ENCODE assay signal across 1 cellular context in genomic region chr7:11404355-11404754, GRCh38.
TF ChIP-seq lines count a peak whose summit lies in the region.

No MANE protein-coding gene starts in this region.

TF ChIP-seq in K562, 482 proteins besides CTCF, POLR2A, EP300 and RAD21 (continued from another document):
- TF ChIP-seq SREBF1 (IDR thresholded peaks at IDR 0.05; ENCODE audit: borderline replicate concordance, low read depth, low read length): no peak
- no peak for TF ChIP-seq STAT5A (IDR thresholded peaks at IDR 0.05; ENCODE audit: borderline replicate concordance, low read length)
- TF ChIP-seq ZBTB49 (CRISPR knock-in tag; IDR thresholded peaks at IDR 0.05; ENCODE audit: borderline replicate concordance): no peak
- no peak for TF ChIP-seq ZBTB34 (CRISPR knock-in tag; IDR thresholded peaks at IDR 0.05)
- TF ChIP-seq C11orf30 (IDR thresholded peaks at IDR 0.05; ENCODE audit: low read depth): peak; percentile 34
- peak; percentile 55 for TF ChIP-seq MAFK (IDR thresholded peaks at IDR 0.05; ENCODE audit: low read length)
- TF ChIP-seq ATF4 (CRISPR knock-in tag; IDR thresholded peaks at IDR 0.05): no peak
- TF ChIP-seq ZNF780A (CRISPR knock-in tag; IDR thresholded peaks at IDR 0.05): no peak
- peak; percentile 55 for TF ChIP-seq MAFG (tag; conservative IDR thresholded peaks at IDR 0.05)
- no peak for TF ChIP-seq CTBP1 (IDR thresholded peaks at IDR 0.05; ENCODE audit: borderline replicate concordance)
- no peak for TF ChIP-seq RFX7 (CRISPR knock-in tag; IDR thresholded peaks at IDR 0.05)
- no peak for TF ChIP-seq BRCA1 (IDR thresholded peaks at IDR 0.05)
- no peak for TF ChIP-seq BRCA1 (CRISPR knock-in tag; IDR thresholded peaks at IDR 0.05)
